In the genomic region with DNA sequence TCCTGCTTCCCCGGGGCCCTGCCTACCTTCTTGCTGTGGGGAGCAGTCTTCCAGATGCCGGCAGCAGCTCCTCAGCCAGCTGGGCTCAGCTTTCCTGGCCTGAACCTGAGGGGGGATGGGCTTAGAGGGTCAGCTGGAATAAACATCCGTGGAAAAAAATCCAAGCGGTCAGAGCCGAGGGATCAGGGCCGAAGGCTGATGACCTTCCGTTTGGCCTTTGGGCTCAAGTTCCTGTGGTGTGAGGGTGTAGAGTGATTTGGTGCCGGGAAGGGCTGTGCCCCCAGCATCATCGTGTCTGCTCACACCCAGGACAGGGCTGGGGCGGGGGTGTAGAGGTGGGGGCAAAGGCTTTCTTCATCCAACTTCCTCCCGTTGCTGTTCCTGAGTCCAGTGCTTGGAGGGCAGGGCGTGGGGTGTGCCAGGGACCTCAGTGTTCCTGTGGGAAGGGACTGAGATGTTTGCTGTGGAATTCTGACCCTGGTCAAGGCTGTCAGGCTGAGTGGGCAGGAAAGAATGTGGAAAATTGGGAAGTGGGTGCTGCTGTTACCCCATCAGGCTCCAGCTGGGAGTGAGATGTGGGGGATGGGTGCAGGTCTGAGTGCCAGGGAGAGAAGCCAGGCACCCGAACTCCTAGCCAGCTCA, we compare ENCODE assay signal across 1 cellular context.
A peak's percentile ranks its signal among the peaks of the same experiment; 100 is the strongest.
TF ChIP-seq lines count a peak whose summit lies in the region.

No MANE protein-coding gene starts in this region.

TF ChIP-seq in IMR-90, 13 proteins besides CTCF, POLR2A, EP300 and RAD21:
- TF ChIP-seq CEBPB (IDR thresholded peaks at IDR 0.05; ENCODE audit: low read depth, low read length) (0 out of 2 replicates have a peak, but pooled peaks have one; percentile 18), RCOR1 (IDR thresholded peaks at IDR 0.05; ENCODE audit: insufficient replicate concordance, low read length) (no peak), NFE2L2 (IDR thresholded peaks at IDR 0.05; ENCODE audit: low read depth, low read length) (no peak), MAZ (IDR thresholded peaks at IDR 0.05; ENCODE audit: borderline replicate concordance, low read depth, low read length) (peak; percentile 41)
